11 cellular contexts compared by ENCODE assay signal in genomic region chr15:63378946-63379345, GRCh38. TPM values are rescaled to one million over a fixed set of nuclear protein-coding genes. Genes with fewer than 3 reads are reported as not detected.
"Had no signal": no experiment of that assay in that cellular context is flagged by ENCODE, and none has a peak within 500 bp of the region (broad histone marks: within the 10 kb centered on the region; RNA-seq: fewer than 3 reads in every experiment).

No MANE protein-coding gene starts in this region.

- H3K27me3 ChIP-seq: right lobe of liver had no signal

- H3K79me2 ChIP-seq: hepatocyte had no signal

- H3K36me3 ChIP-seq: right lobe of liver, thoracic aorta had no signal

- H2AFZ ChIP-seq: hepatocyte had no signal

- ATAC-seq: naive thymus-derived CD4-positive, alpha-beta T cell; stimulated activated naive CD8-positive, alpha-beta T cell treated with anti-CD3 and anti-CD28 coated beads, Interleukin-15, amount 100 ng/mL, for 72 hours had no signal

- H3K27ac ChIP-seq: hepatocyte, right lobe of liver, thoracic aorta had no signal

- H3K9me3 ChIP-seq: right lobe of liver, thoracic aorta had no signal

- DNase-seq: activated CD4-positive, alpha-beta T cell treated with anti-CD3 and anti-CD28 coated beads for 1 hour; activated CD4-positive, alpha-beta T cell treated with anti-CD3 and anti-CD28 coated beads, Interleukin-2, amount 50 U/mL, for 48 hours; caudate nucleus; cortex of kidney; effector CD8-positive, alpha-beta T cell; naive thymus-derived CD4-positive, alpha-beta T cell; right lobe of liver; stimulated activated CD4-positive, alpha-beta T cell treated with anti-CD3 and anti-CD28 coated beads, Interleukin-4, amount 100 ng/mL, for 4 hours; stimulated activated naive CD8-positive, alpha-beta T cell treated with anti-CD3 and anti-CD28 coated beads, Interleukin-15, amount 100 ng/mL, for 72 hours had no signal

- H3K4me3 ChIP-seq: hepatocyte, right lobe of liver, thoracic aorta had no signal

RNA-seq across cellular contexts. Expression of gene CA12, which starts 2.7 kb away (rescaled TPM):
- polyA plus RNA-seq: naive thymus-derived CD4-positive, alpha-beta T cell had no signal
